ENCODE assay signal across 21 cellular contexts in genomic region chr14:57573193-57573592, GRCh38.
DNase-seq lines count a peak whose midpoint lies in the region; ATAC-seq and TF ChIP-seq lines count a peak whose summit lies in the region.
"Had no signal": no experiment of that assay in that cellular context is flagged by ENCODE, and none has a peak within 500 bp of the region (broad histone marks: within the 10 kb centered on the region; RNA-seq: fewer than 3 reads in every experiment).

No MANE protein-coding gene starts in this region.

- no peaks in the 10 kb centered on the region for H3K4me1 ChIP-seq in HAP-1
- no peaks in the 10 kb centered on the region for H3K4me1 ChIP-seq in gastrocnemius medialis
- no peaks in the 10 kb centered on the region for H3K4me1 ChIP-seq in foreskin keratinocyte
- no peaks in the 10 kb centered on the region for H3K4me1 ChIP-seq in PC-9 (replicated peaks; ENCODE audit: insufficient read depth)
- H3K4me1 ChIP-seq: SJCRH30 had no signal

- H3K36me3 ChIP-seq in HAP-1 (replicated peaks), result no peaks in the 10 kb centered on the region
- no peaks in the 10 kb centered on the region for H3K36me3 ChIP-seq in gastrocnemius medialis
- no peaks in the 10 kb centered on the region for H3K36me3 ChIP-seq in PC-9 (ENCODE audit: low read depth)
- H3K36me3 ChIP-seq: BLaER1 treated with 17β-estradiol and CSF1 and Interleukin-3, amounts not matched to agents 10 nM and 100 nM; MG63; SJCRH30 had no signal

- H3F3A ChIP-seq in PC-9 (ENCODE audit: insufficient read depth, low read depth), result no peaks in the 10 kb centered on the region

- H3K4me3 ChIP-seq in HAP-1 (no peak overlapping the region), gastrocnemius medialis (no peak overlapping the region), PC-9 (no peak overlapping the region)
- H3K4me3 ChIP-seq: BLaER1 treated with 17β-estradiol and CSF1 and Interleukin-3, amounts not matched to agents 10 nM and 100 nM; K562; MG63; SJCRH30 had no signal

- no peak for TF ChIP-seq POLR2A in gastrocnemius medialis (IDR thresholded peaks at IDR 0.05)

- H3K27me3 ChIP-seq in HAP-1 (ENCODE audit: low read depth) (peaks cover 11% of the 10 kb centered on the region), gastrocnemius medialis (no peaks in the 10 kb centered on the region), foreskin keratinocyte (no peaks in the 10 kb centered on the region), PC-9 (ENCODE audit: insufficient read depth, low read depth) (peaks cover 19% of the 10 kb centered on the region)
- H3K27me3 ChIP-seq: MG63, SJCRH30 had no signal

- no peaks in the 10 kb centered on the region for H4K20me1 ChIP-seq in PC-9 (ENCODE audit: insufficient read depth)
- H4K20me1 ChIP-seq: BLaER1 treated with 17β-estradiol and CSF1 and Interleukin-3, amounts not matched to agents 10 nM and 100 nM had no signal

- BruUV-seq in PC-9 (replicated peaks; lab: Mats Ljungman, UMichigan), result no TSS peak

- H2AFZ ChIP-seq in PC-9, result no peak overlapping the region

- H3K79me2 ChIP-seq in PC-9 (ENCODE audit: low read depth), result no peaks in the 10 kb centered on the region

- intact Hi-C loops in gastrocnemius medialis (cut with DNase I; ENCODE audit: low total_unique reads), result no loop called here
- intact Hi-C loops in PC-9 (cut with micrococcal nuclease; ENCODE audit: unreplicated experiment), result no loop called here

- TF ChIP-seq CTCF in gastrocnemius medialis (IDR thresholded peaks at IDR 0.05 in 4 of 5, conservative IDR thresholded peaks at IDR 0.05 in 1 of 5) (no peak), foreskin keratinocyte (conservative IDR thresholded peaks at IDR 0.05) (no peak), PC-9 (conservative IDR thresholded peaks at IDR 0.05) (no peak)

- in situ Hi-C loops in HAP-1 (cut with MboI; ENCODE audit: low sequenced_read_pairs) (no loop called here), gastrocnemius medialis (cut with MboI; ENCODE audit: low sequenced_read_pairs in 4 of 4) (no loop called here)

- peak; percentile 33 for DNase-seq in NCI-H2227 (lab: John Stamatoyannopoulos, UW; ENCODE audit: unreplicated experiment)
- no peak for DNase-seq in NCI-H2227 treated with DMSO at 0.1 percent for 48 hours (lab: John Stamatoyannopoulos, UW)
- peak; percentile 20 for DNase-seq in glomerular visceral epithelial cell (ENCODE audit: extremely low spot score)
- DNase-seq in HAP-1 (ENCODE audit: low spot score in 2 of 2), result no peak
- DNase-seq in gastrocnemius medialis, result no peak
- no peak for DNase-seq in foreskin keratinocyte
- no peak for DNase-seq in PC-9
- DNase-seq: CD4-positive, alpha-beta memory T cell; DND-41; MG63; NCI-H1694 treated with DMSO at 0.1 percent for 48 hours; NCI-H2081 treated with DMSO at 0.1 percent for 48 hours; NCI-H510A; SJCRH30; T-helper 1 cell had no signal

- H3K9me2 ChIP-seq in PC-9 (ENCODE audit: insufficient read depth), result no peaks in the 10 kb centered on the region

- peak; percentile 44 for ATAC-seq in HG03432 (IDR thresholded peaks at IDR 0.05; ENCODE audit: unreplicated experiment)
- no peak for ATAC-seq in gastrocnemius medialis
- ATAC-seq in foreskin keratinocyte, result no peak
- ATAC-seq: HepG2, K562, Panc1 had no signal

- H3K27ac ChIP-seq in gastrocnemius medialis (no peak overlapping the region), foreskin keratinocyte (no peak overlapping the region), PC-9 (no peak overlapping the region)
- H3K27ac ChIP-seq: 22Rv1; BLaER1 treated with 17β-estradiol and CSF1 and Interleukin-3, amounts not matched to agents 10 nM and 100 nM; SJCRH30 had no signal

- no peak overlapping the region for H3K4me2 ChIP-seq in PC-9
- H3K4me2 ChIP-seq: BLaER1 treated with 17β-estradiol and CSF1 and Interleukin-3, amounts not matched to agents 10 nM and 100 nM had no signal

- CTCF ChIA-PET in PC-9 (lab: Charles Lee), result no interaction called here

- POLR2A ChIA-PET in PC-9 (lab: Charles Lee; ENCODE audit: unreplicated experiment), result no interaction called here

- H3K9me3 ChIP-seq in HAP-1, result no peaks in the 10 kb centered on the region
- H3K9me3 ChIP-seq in gastrocnemius medialis, result no peaks in the 10 kb centered on the region
- H3K9me3 ChIP-seq in PC-9 (ENCODE audit: insufficient read depth, low read depth), result no peaks in the 10 kb centered on the region
- H3K9me3 ChIP-seq: BLaER1 treated with 17β-estradiol and CSF1 and Interleukin-3, amounts not matched to agents 10 nM and 100 nM; MG63; SJCRH30 had no signal

Comparison
In these comparisons a context has a peak if more than half of its experiments do, and no peak if none do; other contexts are left out.
1. DNase-seq: peak in NCI-H2227 (single experiment) and glomerular visceral epithelial cell (single experiment); none in NCI-H2227 treated with DMSO at 0.1 percent for 48 hours (single experiment), HAP-1 (0 of 2), gastrocnemius medialis (0 of 2), foreskin keratinocyte (0 of 2) and PC-9 (0 of 2).